ENCODE assay signal across 14 cellular contexts in the genomic region with DNA sequence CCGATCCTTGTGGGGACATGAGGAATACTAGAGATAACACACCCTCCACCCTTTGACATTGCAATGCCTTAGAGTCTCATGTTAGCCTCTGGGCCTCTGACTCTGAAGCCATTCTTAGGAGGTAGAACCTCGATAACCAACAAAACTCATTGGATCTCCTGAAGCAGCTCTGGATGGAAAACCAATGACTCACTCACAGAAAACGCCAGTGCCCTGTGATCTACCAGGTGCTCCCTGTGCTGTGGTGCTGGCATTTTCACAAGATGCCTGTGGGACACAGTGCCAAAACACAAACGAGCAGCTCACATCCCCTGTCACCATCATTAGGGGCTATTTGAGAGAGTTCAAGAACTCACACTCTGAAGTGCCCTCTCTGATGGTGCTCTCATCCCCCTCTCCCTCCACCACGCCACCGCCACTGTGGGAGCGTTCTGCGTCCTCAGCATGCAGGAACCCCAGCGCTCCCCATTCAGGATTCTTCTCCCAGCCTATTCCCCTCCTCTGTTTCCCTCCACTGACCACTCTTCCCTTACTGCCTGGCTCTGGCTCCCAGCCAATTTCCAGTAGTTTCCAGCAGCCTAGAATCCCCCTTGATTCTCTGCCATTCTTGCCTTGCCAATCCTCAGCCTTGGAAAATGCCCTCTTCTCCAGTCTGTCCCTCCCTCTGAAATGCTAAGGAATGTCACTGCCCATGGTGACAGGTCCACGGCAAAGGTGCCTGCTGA. TPM values are rescaled to one million over a fixed set of nuclear protein-coding genes. Genes with fewer than 3 reads are reported as not detected.
A peak's percentile ranks its signal among the peaks of the same experiment; 100 is the strongest.
DNase-seq lines count a peak whose midpoint lies in the region; TF ChIP-seq lines count a peak whose summit lies in the region.
"Had no signal": no experiment of that assay in that cellular context is flagged by ENCODE, and none has a peak within 500 bp of the region (broad histone marks: within the 10 kb centered on the region; RNA-seq: fewer than 3 reads in every experiment).

No MANE protein-coding gene starts in this region.

- H3K4me3 ChIP-seq in fibroblast of villous mesenchyme (ENCODE audit: low read depth, low read length), result no peak overlapping the region
- no peak overlapping the region for H3K4me3 ChIP-seq in stomach smooth muscle (ENCODE audit: low read length in 2 of 2)
- H3K4me3 ChIP-seq: left lung, MG63 had no signal

- in situ Hi-C loops in KBM-7 (cut with MboI; ENCODE audit: low pct_unique_long_range_greater_than_20kb, low sequenced_read_pairs), result no loop called here

- H3K36me3 ChIP-seq in stomach smooth muscle (ENCODE audit: control insufficient read depth in 2 of 2, insufficient read depth in 2 of 2, low read length in 2 of 2), result no peaks in the 10 kb centered on the region
- H3K36me3 ChIP-seq: left lung, MG63 had no signal

- DNase-seq in GM10248 (ENCODE audit: extremely low spot score), result peak; percentile 1
- DNase-seq in SW480 (ENCODE audit: low spot score), result peak; percentile 76
- peak; percentile 54 for DNase-seq in fibroblast of villous mesenchyme (ENCODE audit: low read depth)
- no peak for DNase-seq in NCI-H1417 (lab: John Stamatoyannopoulos, UW)
- DNase-seq in HPDE6-E6E7 (ENCODE audit: extremely low spot score), result no peak
- no peak for DNase-seq in KBM-7
- DNase-seq in midbrain (lab: John Stamatoyannopoulos, UW), result no peak
- DNase-seq: activated naive CD8-positive, alpha-beta T cell treated with anti-CD3 and anti-CD28 coated beads, Interleukin-2, amount 10 ng/mL, durations not matched to agents 7 days and 5 days; DMS53; NCI-H69 had no signal

- CTCF ChIA-PET in GM10248 (lab: Yijun Ruan, JAX), result interaction anchor here (1.3 to 37.4 kb wide), 5 partner anchors 18 to 284 kb away, joined by 3 to 1573 read pairs (median 127); a partner anchor contains a TSS

- H3K9me3 ChIP-seq in stomach smooth muscle (ENCODE audit: control insufficient read depth in 2 of 2, low read length in 2 of 2), result no peaks in the 10 kb centered on the region
- H3K9me3 ChIP-seq: left lung, MG63 had no signal

- TF ChIP-seq CTCF in GM10248 (IDR thresholded peaks at IDR 0.05; ENCODE audit: control extremely low read depth, extremely low read depth, low read depth, missing control alignments) (no peak), fibroblast of villous mesenchyme (IDR thresholded peaks at IDR 0.05; ENCODE audit: insufficient read depth, low read depth, low read length) (no peak)

- H3K27ac ChIP-seq in stomach smooth muscle (ENCODE audit: low read length), result peak overlapping the region; percentile 99

- peak overlapping the region in 1 of 2 donors; percentile 47 for H3K9ac ChIP-seq in stomach smooth muscle (ENCODE audit: low read length in 2 of 2)

- no peaks in the 10 kb centered on the region for H3K27me3 ChIP-seq in stomach smooth muscle (ENCODE audit: control insufficient read depth in 1 of 2, insufficient read depth in 2 of 2, low read length in 2 of 2)
- H3K27me3 ChIP-seq: left lung, MG63 had no signal

- POLR2A ChIA-PET in GM10248 (lab: Yijun Ruan, JAX), result no interaction called here

- peaks cover 49% of the 10 kb centered on the region for H3K4me1 ChIP-seq in stomach smooth muscle (ENCODE audit: control insufficient read depth, insufficient read depth, low read length)

RNA-seq across cellular contexts. Expression of a gene that starts 4.6 kb away (rescaled TPM):
- 43.2 and 68.9 TPM in 2 replicates for total RNA-seq in fibroblast of villous mesenchyme

RNA-seq across cellular contexts. Expression of a gene that starts 15.4 kb away (rescaled TPM):
- total RNA-seq in fibroblast of villous mesenchyme, result 3.5 and 4.7 TPM in 2 replicates

RNA-seq across cellular contexts. Expression of a gene that starts 33.8 kb away (rescaled TPM):
- total RNA-seq in fibroblast of villous mesenchyme, result 4.3 and 6.4 TPM in 2 replicates

RNA-seq across cellular contexts. Expression of a gene that starts 43.7 kb away (rescaled TPM):
- total RNA-seq in fibroblast of villous mesenchyme, result 172 and 202 TPM in 2 replicates

RNA-seq across cellular contexts. Expression of a gene that starts 45.9 kb away (rescaled TPM):
- total RNA-seq in fibroblast of villous mesenchyme, result not detected in 2 replicates
- total RNA-seq: pulmonary artery endothelial cell had no signal

Comparison
In these comparisons a context has a peak if more than half of its experiments do, and no peak if none do; other contexts are left out.
1. DNase-seq: peak in GM10248 (single experiment), SW480 (single experiment) and fibroblast of villous mesenchyme (single experiment); none in NCI-H1417 (0 of 3), HPDE6-E6E7 (single experiment), KBM-7 (single experiment) and midbrain (single experiment).